Comparison of ENCODE assay signal across 24 cellular contexts in the genomic region with DNA sequence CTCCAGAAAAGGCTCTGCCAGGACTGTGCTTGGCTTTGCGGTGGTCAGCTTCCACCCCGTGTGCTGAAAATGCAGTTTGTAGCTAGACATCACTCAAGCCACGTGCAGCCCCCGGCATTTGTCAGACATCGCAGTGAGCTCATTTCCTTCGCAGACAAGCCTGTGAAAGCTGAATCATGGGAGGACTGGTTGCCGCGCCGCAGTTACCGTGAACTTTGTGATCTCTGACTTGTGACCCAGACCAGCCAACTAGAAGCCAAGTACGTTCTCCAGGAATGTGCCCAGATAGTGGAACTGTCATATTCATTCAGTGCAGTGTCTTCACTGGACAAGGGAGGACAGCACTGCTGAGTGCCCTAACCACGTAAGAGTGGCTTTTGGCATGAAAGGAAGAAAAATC. TPM values are rescaled to one million over a fixed set of nuclear protein-coding genes. Genes with fewer than 3 reads are reported as not detected.
DNase-seq lines count a peak whose midpoint lies in the region; ATAC-seq and TF ChIP-seq lines count a peak whose summit lies in the region.
"Had no signal": no experiment of that assay in that cellular context is flagged by ENCODE, and none has a peak within 500 bp of the region (broad histone marks: within the 10 kb centered on the region; RNA-seq: fewer than 3 reads in every experiment).

No MANE protein-coding gene starts in this region.

- H3K9me2 ChIP-seq in MM.1S (replicated peaks; ENCODE audit: insufficient read depth, low read length), result no peaks in the 10 kb centered on the region
- H3K9me2 ChIP-seq: SK-N-SH had no signal

- peak overlapping the region; percentile 4 to 23 for H3K27ac ChIP-seq in ascending aorta
- peak overlapping the region; percentile 10 for H3K27ac ChIP-seq in osteoblast (ENCODE audit: low read depth, low read length)
- H3K27ac ChIP-seq in MM.1S (ENCODE audit: low read length), result no peak overlapping the region
- H3K27ac ChIP-seq: neural progenitor cell, psoas muscle had no signal

- no peak for TF ChIP-seq CTCF in ascending aorta (IDR thresholded peaks at IDR 0.05)
- TF ChIP-seq CTCF in fibroblast of villous mesenchyme (IDR thresholded peaks at IDR 0.05; ENCODE audit: insufficient read depth, low read depth, low read length), result no peak
- TF ChIP-seq CTCF in osteoblast (IDR thresholded peaks at IDR 0.05; ENCODE audit: extremely low read depth, low read depth, low read length), result no peak
- no peak for TF ChIP-seq CTCF in MM.1S (IDR thresholded peaks at IDR 0.05; ENCODE audit: low read length)

- H3K79me2 ChIP-seq in osteoblast (ENCODE audit: insufficient read depth, low read length) (peaks cover 2% of the 10 kb centered on the region), MM.1S (ENCODE audit: low read length) (0 out of 2 replicates have a peak, but pooled peaks cover 6% of the 10 kb centered on the region)

- no peak overlapping the region for H3K9ac ChIP-seq in MM.1S (ENCODE audit: low read length)
- H3K9ac ChIP-seq: neural progenitor cell, SK-N-SH had no signal

- H3K4me2 ChIP-seq in osteoblast (ENCODE audit: insufficient read depth, low read length) (peak overlapping the region; percentile 21), MM.1S (ENCODE audit: low read depth, low read length) (no peak overlapping the region)
- H3K4me2 ChIP-seq: neural progenitor cell, SK-N-SH had no signal

- no peak overlapping the region for H2AFZ ChIP-seq in osteoblast (ENCODE audit: low read length)
- no peak overlapping the region for H2AFZ ChIP-seq in MM.1S (ENCODE audit: low read length)
- H2AFZ ChIP-seq: neural progenitor cell had no signal

- intact Hi-C loops in ascending aorta (cut with DNase I) (no loop called here), head of caudate nucleus (cut with DNase I) (no loop called here)

- H3K9me3 ChIP-seq in ascending aorta, result no peaks in the 10 kb centered on the region
- no peaks in the 10 kb centered on the region for H3K9me3 ChIP-seq in osteoblast (ENCODE audit: low read depth, low read length)
- H3K9me3 ChIP-seq in MM.1S (replicated peaks; ENCODE audit: insufficient read depth, low read length), result no peaks in the 10 kb centered on the region
- H3K9me3 ChIP-seq: psoas muscle, SK-N-SH, thoracic aorta had no signal

- no peaks in the 10 kb centered on the region for H3F3A ChIP-seq in MM.1S (ENCODE audit: insufficient read depth, low read length)

- H3K4me1 ChIP-seq in ascending aorta (no peaks in the 10 kb centered on the region), osteoblast (ENCODE audit: insufficient read depth, low read length) (no peaks in the 10 kb centered on the region), MM.1S (ENCODE audit: low read length) (no peaks in the 10 kb centered on the region)
- H3K4me1 ChIP-seq: neural progenitor cell, psoas muscle had no signal

- H3K36me3 ChIP-seq in ascending aorta (peaks cover 96 to 97% of the 10 kb centered on the region in 2 donors), osteoblast (ENCODE audit: insufficient read depth, low read length) (peaks cover under 1% of the 10 kb centered on the region), MM.1S (replicated peaks; ENCODE audit: insufficient read depth, low read length) (no peaks in the 10 kb centered on the region)
- H3K36me3 ChIP-seq: neural progenitor cell had no signal

- H4K20me1 ChIP-seq in osteoblast (ENCODE audit: insufficient read depth, low read length) (peaks cover 5% of the 10 kb centered on the region), MM.1S (ENCODE audit: insufficient read depth, low read length) (no peaks in the 10 kb centered on the region)

- DNase-seq in ELR (ENCODE audit: low read depth), result peak; percentile 71
- DNase-seq in ascending aorta (ENCODE audit: low spot score in 2 of 2), result no peak
- peak; percentile 69 for DNase-seq in fibroblast of villous mesenchyme (ENCODE audit: low read depth)
- DNase-seq in osteoblast (ENCODE audit: insufficient read length, low spot score, missing footprints), result no peak
- DNase-seq in head of caudate nucleus, result no peak
- no peak for DNase-seq in MM.1S
- DNase-seq in NCI-H446 treated with DMSO at 0.1 percent for 48 hours (lab: John Stamatoyannopoulos, UW), result no peak
- DNase-seq: activated CD4-positive, CD25-positive, alpha-beta regulatory T cell treated with anti-CD3 and anti-CD28 coated beads, Interleukin-2, amount 50 U/mL, for 72 hours; caudate nucleus; CD4-positive, alpha-beta memory T cell; DMS53; effector CD8-positive, alpha-beta T cell; HCEC 1CT; hippocampal formation; kidney; NCI-H1930; NCI-H510A; NK-92 treated with Interleukin-12 subunit alpha and Interleukin-12 subunit beta, amount 100 ng/mL, for 24 hours; psoas muscle; SK-N-SH; stimulated activated CD4-positive, alpha-beta T cell treated with anti-CD3 and anti-CD28 coated beads, Interleukin-12 subunit alpha, Interleukin-12 subunit beta, amount 100 ng/mL, for 4 hours had no signal

- ATAC-seq in HG02970 (IDR thresholded peaks at IDR 0.05; ENCODE audit: low FRiP score, unreplicated experiment), result no peak
- ATAC-seq: psoas muscle had no signal

- H3K4me3 ChIP-seq in ascending aorta (no peak overlapping the region), fibroblast of villous mesenchyme (ENCODE audit: low read depth, low read length) (no peak overlapping the region), osteoblast (ENCODE audit: insufficient read depth, low read length) (no peak overlapping the region), MM.1S (ENCODE audit: low read length) (no peak overlapping the region)
- H3K4me3 ChIP-seq: neural progenitor cell, psoas muscle, thoracic aorta had no signal

- no peaks in the 10 kb centered on the region for H3K27me3 ChIP-seq in ascending aorta
- no peaks in the 10 kb centered on the region for H3K27me3 ChIP-seq in osteoblast (ENCODE audit: insufficient read depth, low read length)
- no peaks in the 10 kb centered on the region for H3K27me3 ChIP-seq in MM.1S (replicated peaks; ENCODE audit: insufficient read depth, low read length)
- H3K27me3 ChIP-seq: neural progenitor cell had no signal

RNA-seq across cellular contexts. Expression of a gene that starts 58.1 kb away (rescaled TPM):
- total RNA-seq in ascending aorta, result 21.9 TPM
- total RNA-seq in fibroblast of villous mesenchyme, result 38.3 and 43.2 TPM in 2 replicates
- total RNA-seq in osteoblast, result 28.3 and 31.5 TPM in 2 replicates

Comparison
In these comparisons a context has a peak if more than half of its experiments do, and no peak if none do; other contexts are left out.
1. DNase-seq: peak in ELR (single experiment) and fibroblast of villous mesenchyme (single experiment); none in ascending aorta (0 of 2), osteoblast (single experiment), head of caudate nucleus (0 of 42), MM.1S (single experiment) and NCI-H446 treated with DMSO at 0.1 percent for 48 hours (single experiment).